30 cellular contexts compared by ENCODE assay signal in the genomic region with DNA sequence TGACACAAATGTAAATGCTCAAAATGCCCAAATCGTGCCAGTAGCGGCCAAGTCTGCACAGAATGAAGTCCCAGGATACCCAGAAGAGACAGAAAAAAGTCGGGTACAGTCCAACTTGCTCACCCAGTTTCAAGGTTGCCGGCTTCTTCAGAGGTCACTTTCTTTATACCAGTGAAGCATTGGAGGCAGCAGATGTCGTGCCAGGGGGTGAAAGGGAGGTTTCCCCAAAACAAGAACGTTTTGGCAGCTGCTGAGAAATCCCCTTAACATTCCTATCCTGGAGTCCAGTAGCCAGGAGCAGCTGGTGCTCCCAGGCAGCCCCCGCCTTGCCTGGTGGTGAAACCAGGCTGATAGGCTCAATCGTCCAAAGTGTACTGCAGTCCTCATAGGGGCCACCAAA. TPM values are rescaled to one million over a fixed set of nuclear protein-coding genes. Genes with fewer than 3 reads are reported as not detected.
DNase-seq lines count a peak whose midpoint lies in the region; ATAC-seq and TF ChIP-seq lines count a peak whose summit lies in the region.
"Had no signal": no experiment of that assay in that cellular context is flagged by ENCODE, and none has a peak within 500 bp of the region (broad histone marks: within the 10 kb centered on the region; RNA-seq: fewer than 3 reads in every experiment).

No MANE protein-coding gene starts in this region.

- no peaks in the 10 kb centered on the region for H3K27me3 ChIP-seq in sigmoid colon
- H3K27me3 ChIP-seq: body of pancreas, dorsolateral prefrontal cortex, heart right ventricle had no signal

- H3K4me1 ChIP-seq in sigmoid colon = peaks cover 0 to 15% (median 9%) of the 10 kb centered on the region in 4 donors

- no peaks in the 10 kb centered on the region for H3K9me3 Mint-ChIP-seq in stimulated activated effector memory CD8-positive, alpha-beta T cell treated with anti-CD3 and anti-CD28 coated beads, Interleukin-12 subunit alpha, Interleukin-12 subunit beta, amount 100 ng/mL, for 72 hours
- H3K9me3 Mint-ChIP-seq in stimulated activated naive B cell treated with anti-CD40 and anti-IgM and Interleukin-4, amounts not matched to agents 10 μg/mL and 1 μg/mL and 100 μg/mL, for 72 hours = no peaks in the 10 kb centered on the region
- H3K9me3 Mint-ChIP-seq: activated naive CD4-positive, alpha-beta T cell treated with anti-CD3 and anti-CD28 coated beads for 36 hours; activated T-helper 1 cell treated with anti-CD3 and anti-CD28 coated beads, Interleukin-12 subunit alpha, Interleukin-12 subunit beta, Interleukin-2, Interleukin-4 antibody, amounts not matched to agents 30 ng/mL and 10 ng/mL and 1 ng/mL, durations not matched to agents 14 hours and 24 hours and 36 hours; CD4-positive, alpha-beta memory T cell; naive thymus-derived CD8-positive, alpha-beta T cell; type B pancreatic cell had no signal

- H3K27ac ChIP-seq in KOPT-K1 (ENCODE audit: low read depth, low read length, poor library complexity, severe bottlenecking) = peak overlapping the region; percentile 31
- peak overlapping the region; percentile 21 for H3K27ac ChIP-seq in caudate nucleus (ENCODE audit: low read depth, low read length)
- no peak overlapping the region for H3K27ac ChIP-seq in sigmoid colon
- H3K27ac ChIP-seq: 22Rv1, body of pancreas, heart right ventricle, psoas muscle had no signal

- no peak overlapping the region for H3K4me3 ChIP-seq in sigmoid colon
- H3K4me3 ChIP-seq: body of pancreas, dorsolateral prefrontal cortex, heart right ventricle, psoas muscle had no signal

- ATAC-seq in stimulated activated effector memory CD8-positive, alpha-beta T cell treated with anti-CD3 and anti-CD28 coated beads, Interleukin-12 subunit alpha, Interleukin-12 subunit beta, amount 100 ng/mL, for 72 hours = no peak
- no peak for ATAC-seq in stimulated activated naive B cell treated with anti-CD40 and anti-IgM and Interleukin-4, amounts not matched to agents 10 μg/mL and 1 μg/mL and 100 μg/mL, for 72 hours (replicated peaks)
- ATAC-seq: body of pancreas; heart right ventricle; naive thymus-derived CD8-positive, alpha-beta T cell; psoas muscle; sciatic nerve had no signal

- DNase-seq in DMS 273 (lab: John Stamatoyannopoulos, UW; ENCODE audit: unreplicated experiment) = peak; percentile 66
- no peak for DNase-seq in DMS 273 treated with DMSO at 0.1 percent for 48 hours (lab: John Stamatoyannopoulos, UW)
- no peak for DNase-seq in caudate nucleus (lab: John Stamatoyannopoulos, UW)
- DNase-seq in stimulated activated effector memory CD8-positive, alpha-beta T cell treated with anti-CD3 and anti-CD28 coated beads, Interleukin-12 subunit alpha, Interleukin-12 subunit beta, amount 100 ng/mL, for 72 hours (ENCODE audit: low spot score in 2 of 2) = no peak
- no peak for DNase-seq in stimulated activated naive B cell treated with anti-CD40 and anti-IgM and Interleukin-4, amounts not matched to agents 10 μg/mL and 1 μg/mL and 100 μg/mL, for 72 hours
- DNase-seq in sigmoid colon = no peak
- no peak for DNase-seq in AG08396 (ENCODE audit: low spot score)
- DNase-seq: activated CD4-positive, alpha-beta T cell treated with anti-CD3 and anti-CD28 coated beads, Interleukin-2, amount 50 U/mL, for 48 hours; activated naive CD4-positive, alpha-beta T cell treated with anti-CD3 and anti-CD28 coated beads for 36 hours; body of pancreas; CD4-positive, alpha-beta memory T cell; cerebellar nuclear complex; dorsolateral prefrontal cortex; heart right ventricle; midbrain; MM.1S; naive thymus-derived CD8-positive, alpha-beta T cell; NCI-H1417; NCI-H2081 treated with DMSO at 0.1 percent for 48 hours; NCI-H2227 treated with DMSO at 0.1 percent for 48 hours; nucleus accumbens; psoas muscle; RPMI8226; stimulated activated CD4-positive, alpha-beta T cell treated with anti-CD3 and anti-CD28 coated beads, Interleukin-4, amount 100 ng/mL, for 24 hours; T-helper 1 cell had no signal

- H3K9me3 ChIP-seq in KOPT-K1 (ENCODE audit: insufficient read depth, low read length, poor library complexity, severe bottlenecking) (no peaks in the 10 kb centered on the region), sigmoid colon (no peaks in the 10 kb centered on the region)
- H3K9me3 ChIP-seq: body of pancreas, heart right ventricle, psoas muscle had no signal

- H3K27me3 Mint-ChIP-seq in stimulated activated naive B cell treated with anti-CD40 and anti-IgM and Interleukin-4, amounts not matched to agents 10 μg/mL and 1 μg/mL and 100 μg/mL, for 72 hours = no peaks in the 10 kb centered on the region
- H3K27me3 Mint-ChIP-seq: CD4-positive, alpha-beta memory T cell; naive thymus-derived CD8-positive, alpha-beta T cell; type B pancreatic cell had no signal

- intact Hi-C loops in sigmoid colon (cut with DNase I) = no loop called here

- H3K4me1 Mint-ChIP-seq in stimulated activated effector memory CD8-positive, alpha-beta T cell treated with anti-CD3 and anti-CD28 coated beads, Interleukin-12 subunit alpha, Interleukin-12 subunit beta, amount 100 ng/mL, for 72 hours = peaks cover 46% of the 10 kb centered on the region
- peaks cover 46 to 78% of the 10 kb centered on the region in 2 donors for H3K4me1 Mint-ChIP-seq in stimulated activated naive B cell treated with anti-CD40 and anti-IgM and Interleukin-4, amounts not matched to agents 10 μg/mL and 1 μg/mL and 100 μg/mL, for 72 hours

- no peak for TF ChIP-seq POLR2A in sigmoid colon (IDR thresholded peaks at IDR 0.05)

- peak overlapping the region; percentile 26 for H3K27ac Mint-ChIP-seq in stimulated activated effector memory CD8-positive, alpha-beta T cell treated with anti-CD3 and anti-CD28 coated beads, Interleukin-12 subunit alpha, Interleukin-12 subunit beta, amount 100 ng/mL, for 72 hours
- no peak overlapping the region for H3K27ac Mint-ChIP-seq in stimulated activated naive B cell treated with anti-CD40 and anti-IgM and Interleukin-4, amounts not matched to agents 10 μg/mL and 1 μg/mL and 100 μg/mL, for 72 hours
- H3K27ac Mint-ChIP-seq: activated naive CD4-positive, alpha-beta T cell treated with anti-CD3 and anti-CD28 coated beads for 36 hours; type B pancreatic cell had no signal

- H3K36me3 ChIP-seq in KOPT-K1 (ENCODE audit: insufficient read depth, low read length) (peaks cover 93% of the 10 kb centered on the region), sigmoid colon (peaks cover 0 to 15% (median 5%) of the 10 kb centered on the region in 4 donors)

- WGBS in sigmoid colon, 2 donors = 82 to 86% methylated on average over 8 of the region's 8 CpGs

- TF ChIP-seq CTCF in sigmoid colon (IDR thresholded peaks at IDR 0.05) = no peak

- H3K36me3 Mint-ChIP-seq in stimulated activated effector memory CD8-positive, alpha-beta T cell treated with anti-CD3 and anti-CD28 coated beads, Interleukin-12 subunit alpha, Interleukin-12 subunit beta, amount 100 ng/mL, for 72 hours = peaks cover 42% of the 10 kb centered on the region
- H3K36me3 Mint-ChIP-seq in stimulated activated naive B cell treated with anti-CD40 and anti-IgM and Interleukin-4, amounts not matched to agents 10 μg/mL and 1 μg/mL and 100 μg/mL, for 72 hours = peaks cover 45 to 59% of the 10 kb centered on the region in 2 donors

- no peak overlapping the region for H3K4me3 Mint-ChIP-seq in stimulated activated effector memory CD8-positive, alpha-beta T cell treated with anti-CD3 and anti-CD28 coated beads, Interleukin-12 subunit alpha, Interleukin-12 subunit beta, amount 100 ng/mL, for 72 hours
- H3K4me3 Mint-ChIP-seq in stimulated activated naive B cell treated with anti-CD40 and anti-IgM and Interleukin-4, amounts not matched to agents 10 μg/mL and 1 μg/mL and 100 μg/mL, for 72 hours = no peak overlapping the region
- H3K4me3 Mint-ChIP-seq: activated naive CD4-positive, alpha-beta T cell treated with anti-CD3 and anti-CD28 coated beads for 36 hours; activated T-helper 1 cell treated with anti-CD3 and anti-CD28 coated beads, Interleukin-12 subunit alpha, Interleukin-12 subunit beta, Interleukin-2, Interleukin-4 antibody, amounts not matched to agents 30 ng/mL and 10 ng/mL and 1 ng/mL, durations not matched to agents 14 hours and 24 hours and 36 hours; CD4-positive, alpha-beta memory T cell; naive thymus-derived CD8-positive, alpha-beta T cell; type B pancreatic cell had no signal

- no peak for TF ChIP-seq EP300 in sigmoid colon (IDR thresholded peaks at IDR 0.05)

RNA-seq across cellular contexts. Expression of a gene that starts 32.7 kb away (rescaled TPM):
- 10 to 100 TPM; 11.7 to 21.9 (median 14.8) TPM for total RNA-seq in sigmoid colon
- polyA plus RNA-seq in sigmoid colon = 10 to 100 TPM; 18.6 to 29.4 (median 20.1) TPM

RNA-seq across cellular contexts. Expression of a gene that starts 58.1 kb away (rescaled TPM):
- total RNA-seq in sigmoid colon = 10 to 100 TPM; 50.1 to 75.7 (median 68.6) TPM
- polyA plus RNA-seq in sigmoid colon = 10 to 100 TPM; 13.4 to 31.6 (median 15.6) TPM

Comparison
In these comparisons a context has a peak if more than half of its experiments do, and no peak if none do; other contexts are left out.
1. H3K27ac ChIP-seq: peak in KOPT-K1 (single experiment) and caudate nucleus (single experiment); none in sigmoid colon (0 of 4).